ENCODE assay signal across 13 cellular contexts in the genomic region with DNA sequence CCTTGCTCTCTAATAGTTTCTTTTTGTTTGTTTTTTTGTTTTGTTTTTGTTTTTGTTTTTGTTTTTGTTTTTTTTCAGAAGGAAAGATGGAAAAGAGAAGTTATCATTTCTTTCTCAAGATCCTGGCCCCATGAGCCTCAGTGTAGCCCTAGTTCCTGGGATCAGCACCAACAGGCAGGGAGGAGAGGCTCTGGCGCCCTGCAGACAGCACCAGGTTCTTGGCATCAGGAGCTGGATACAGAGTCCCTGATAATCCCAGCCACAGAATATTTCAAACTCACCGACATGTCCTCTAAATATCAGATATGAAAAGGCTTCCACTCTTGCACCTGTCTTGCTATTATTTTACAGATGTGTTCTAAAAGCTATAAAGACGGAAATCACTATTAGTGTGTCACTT. TPM values are rescaled to one million over a fixed set of nuclear protein-coding genes. Genes with fewer than 3 reads are reported as not detected.
A peak's percentile ranks its signal among the peaks of the same experiment; 100 is the strongest.
DNase-seq lines count a peak whose midpoint lies in the region; ATAC-seq and TF ChIP-seq lines count a peak whose summit lies in the region.
"Had no signal": no experiment of that assay in that cellular context is flagged by ENCODE, and none has a peak within 500 bp of the region (broad histone marks: within the 10 kb centered on the region; RNA-seq: fewer than 3 reads in every experiment).

No MANE protein-coding gene starts in this region.

- no peak overlapping the region for H3K27ac ChIP-seq in IMR-90 (ENCODE audit: insufficient read depth, low read length)
- peak overlapping the region; percentile 48 to 87 (median 74) for H3K27ac ChIP-seq in spleen
- H3K27ac ChIP-seq: esophagus muscularis mucosa, pancreas had no signal

- H3K36me3 ChIP-seq in IMR-90 (ENCODE audit: control insufficient read depth, insufficient read depth, low read length) = no peaks in the 10 kb centered on the region
- no peaks in the 10 kb centered on the region for H3K36me3 ChIP-seq in spleen
- no peaks in the 10 kb centered on the region for H3K36me3 ChIP-seq in mucosa of descending colon (ENCODE audit: low read depth)
- H3K36me3 ChIP-seq: esophagus muscularis mucosa, pancreas had no signal

- BruUV-seq in IMR-90 (replicated peaks; lab: Mats Ljungman, UMichigan) = no TSS peak

- H3K4me3 ChIP-seq in IMR-90 (ENCODE audit: insufficient read depth, low read depth, low read length) (no peak overlapping the region), spleen (peak overlapping the region in 6 of 8 donors; percentile 20 to 61 (median 24)), mucosa of descending colon (no peak overlapping the region)
- H3K4me3 ChIP-seq: esophagus muscularis mucosa, pancreas had no signal

- H2BK15ac ChIP-seq in IMR-90 (ENCODE audit: low read depth, low read length) = no peak overlapping the region

- H3K4me1 ChIP-seq in IMR-90 (ENCODE audit: control insufficient read depth, insufficient read depth, low read length) (peaks cover 3% of the 10 kb centered on the region), spleen (peaks cover 32 to 71% (median 53%) of the 10 kb centered on the region in 6 donors), mucosa of descending colon (ENCODE audit: low read depth) (peaks cover 42% of the 10 kb centered on the region)

- H3K4me2 ChIP-seq in IMR-90 (ENCODE audit: low read depth, low read length) = no peak overlapping the region

- no peak overlapping the region for H4K8ac ChIP-seq in IMR-90 (ENCODE audit: low read depth in 2 of 2, low read length in 2 of 2)

- no peak overlapping the region for H3K56ac ChIP-seq in IMR-90 (ENCODE audit: extremely low read depth, insufficient read depth, low read length)

- no peaks in the 10 kb centered on the region for H3K27me3 Mint-ChIP-seq in activated T-cell treated with anti-CD3 and anti-CD28 coated beads, Interleukin-2, amount 50 U/mL, for 72 hours (ENCODE audit: low read depth)
- no peaks in the 10 kb centered on the region for H3K27me3 Mint-ChIP-seq in activated naive CD8-positive, alpha-beta T cell

- no peak for DNase-seq in activated T-cell treated with anti-CD3 and anti-CD28 coated beads, Interleukin-2, amount 50 U/mL, for 72 hours
- no peak for DNase-seq in activated T-cell treated with anti-CD3 and anti-CD28 coated beads, Interleukin-2, amount 50 U/mL, for 1 hour
- no peak for DNase-seq in IMR-90
- no peak for DNase-seq in spleen
- DNase-seq in RKO (ENCODE audit: low spot score) = no peak
- DNase-seq in mucosa of descending colon = no peak
- DNase-seq in NCI-H345 treated with DMSO at 0.1 percent for 48 hours (lab: John Stamatoyannopoulos, UW; ENCODE audit: unreplicated experiment) = no peak
- DNase-seq: DMS79 treated with DMSO at 0.1 percent for 48 hours, HCEC 1CT, mammary epithelial cell had no signal

- no peak overlapping the region for H4K5ac ChIP-seq in IMR-90 (ENCODE audit: low read depth, low read length)

- no peak overlapping the region for H2BK20ac ChIP-seq in IMR-90 (ENCODE audit: low read depth, low read length)

- H2AFZ ChIP-seq in IMR-90 (replicated peaks; ENCODE audit: low read length, poor library complexity) = no peak overlapping the region

- peaks cover 45 to 60% of the 10 kb centered on the region in 2 experiments for H3K79me1 ChIP-seq in IMR-90 (ENCODE audit: low read depth in 1 of 2, low read length in 2 of 2)

- H3K27me3 ChIP-seq in IMR-90 (ENCODE audit: control insufficient read depth, insufficient read depth, low read length) (no peaks in the 10 kb centered on the region), spleen (replicated peaks in 1 of 7) (no peaks in the 10 kb centered on the region)
- H3K27me3 ChIP-seq: esophagus muscularis mucosa, pancreas had no signal

- H3K18ac ChIP-seq in IMR-90 (ENCODE audit: low read depth, low read length) = no peak overlapping the region

- peaks cover 31% of the 10 kb centered on the region for H4K20me1 ChIP-seq in IMR-90 (ENCODE audit: insufficient read depth, low read length)

- H3K36me3 Mint-ChIP-seq in activated T-cell treated with anti-CD3 and anti-CD28 coated beads, Interleukin-2, amount 50 U/mL, for 72 hours (ENCODE audit: insufficient read depth in 2 of 2) = peaks cover 0 to 11% of the 10 kb centered on the region in 2 donors
- H3K36me3 Mint-ChIP-seq in activated naive CD8-positive, alpha-beta T cell = peaks cover 2% of the 10 kb centered on the region

- no peak overlapping the region for H3K23ac ChIP-seq in IMR-90 (ENCODE audit: low read depth, low read length)

- dilution Hi-C loops in IMR-90 (cut with HindIII; ENCODE audit: low sequenced_read_pairs, unreplicated experiment) = no loop called here

- POLR2A ChIA-PET in IMR-90 (lab: Charles Lee; ENCODE audit: unreplicated experiment) = interaction anchor here (0.5 kb wide), 1 partner anchor 494 kb away, joined by 4 read pairs; no protein-coding TSS in a partner anchor

- ATAC-seq in activated T-cell treated with anti-CD3 and anti-CD28 coated beads, Interleukin-2, amount 50 U/mL, for 72 hours (replicated peaks in 1 of 2) = no peak
- no peak for ATAC-seq in IMR-90 (ENCODE audit: low read depth)
- ATAC-seq in mucosa of descending colon = no peak

- CTCF ChIA-PET in IMR-90 (lab: Yijun Ruan, JAX) = no interaction called here

- intact Hi-C loops in IMR-90 (cut with micrococcal nuclease) = no loop called here
- intact Hi-C loops in spleen (cut with DNase I; ENCODE audit: low total_unique reads) = no loop called here
- intact Hi-C loops in mucosa of descending colon (cut with DNase I, micrococcal nuclease) = loop anchor here in 1 of 2 donors (10.0 kb wide), 1 partner anchor 50 kb away; the partner anchor contains the start of gene FOXN3

- TF ChIP-seq RAD21 in IMR-90 (IDR thresholded peaks at IDR 0.05; ENCODE audit: low read length) = no peak

- WGBS in IMR-90 (ENCODE audit: extremely low coverage in 2 of 2, insufficient read length in 1 of 2), 2 experiments = 100% methylated on average over 1 of the region's 3 CpGs; no CpG with 5 or more reads in 1 of the 2 experiments
- WGBS in spleen, 5 donors = 74 to 86% (median 75%) methylated on average over 3 of the region's 3 CpGs

- no peak overlapping the region for H4K91ac ChIP-seq in IMR-90 (ENCODE audit: insufficient read depth, low read depth, low read length)

- peak overlapping the region; percentile 80 to 97 for H3K4me3 Mint-ChIP-seq in activated T-cell treated with anti-CD3 and anti-CD28 coated beads, Interleukin-2, amount 50 U/mL, for 72 hours
- peak overlapping the region; percentile 82 for H3K4me3 Mint-ChIP-seq in activated naive CD8-positive, alpha-beta T cell

- peak overlapping the region; percentile 99 for H3K27ac Mint-ChIP-seq in activated T-cell treated with anti-CD3 and anti-CD28 coated beads, Interleukin-2, amount 50 U/mL, for 72 hours
- peak overlapping the region; percentile 93 for H3K27ac Mint-ChIP-seq in activated naive CD8-positive, alpha-beta T cell

- H2AK5ac ChIP-seq in IMR-90 (ENCODE audit: low read depth, low read length) = no peak overlapping the region

- no peak overlapping the region for H3K4ac ChIP-seq in IMR-90 (ENCODE audit: low read depth, low read length)

- in situ Hi-C loops in IMR-90 (cut with MboI; ENCODE audit: low sequenced_read_pairs) = no loop called here

- peaks cover 12% of the 10 kb centered on the region for H3K9me1 ChIP-seq in IMR-90 (ENCODE audit: insufficient read depth, low read length)

- H2BK120ac ChIP-seq in IMR-90 (ENCODE audit: low read depth, low read length) = no peak overlapping the region

- H3K9me3 ChIP-seq in IMR-90 (ENCODE audit: control insufficient read depth, insufficient read depth, low read length) (no peaks in the 10 kb centered on the region), spleen (no peaks in the 10 kb centered on the region), mucosa of descending colon (no peaks in the 10 kb centered on the region)
- H3K9me3 ChIP-seq: esophagus muscularis mucosa, pancreas had no signal

- TF ChIP-seq CTCF in IMR-90 (conservative IDR thresholded peaks at IDR 0.05; ENCODE audit: low read depth, low read length) = no peak
- TF ChIP-seq CTCF in spleen (IDR thresholded peaks at IDR 0.05 in 8 of 11, conservative IDR thresholded peaks at IDR 0.05 in 3 of 11) = no peak
- no peak for TF ChIP-seq CTCF in mucosa of descending colon (IDR thresholded peaks at IDR 0.05)

- peak overlapping the region; percentile 7; the same call in 1 of the 2 replicates for H3K14ac ChIP-seq in IMR-90 (replicated peaks; ENCODE audit: low read depth, low read length)

- H2BK5ac ChIP-seq in IMR-90 (ENCODE audit: low read depth, low read length, poor library complexity, severe bottlenecking) = no peak overlapping the region

- H3K9ac ChIP-seq in IMR-90 (ENCODE audit: low read depth, low read length) = no peak overlapping the region

- peaks cover 60% of the 10 kb centered on the region for H3K4me1 Mint-ChIP-seq in activated T-cell treated with anti-CD3 and anti-CD28 coated beads, Interleukin-2, amount 50 U/mL, for 72 hours (ENCODE audit: low read depth)
- peaks cover 62% of the 10 kb centered on the region for H3K4me1 Mint-ChIP-seq in activated naive CD8-positive, alpha-beta T cell (ENCODE audit: low read depth)

- TF ChIP-seq POLR2A in IMR-90 (IDR thresholded peaks at IDR 0.05; ENCODE audit: low read depth, low read length) (no peak), spleen (IDR thresholded peaks at IDR 0.05) (no peak)

- no peak overlapping the region for H2AK9ac ChIP-seq in IMR-90 (replicated peaks; ENCODE audit: low read depth, low read length, poor library complexity)

- no peaks in the 10 kb centered on the region for H3K9me3 Mint-ChIP-seq in activated T-cell treated with anti-CD3 and anti-CD28 coated beads, Interleukin-2, amount 50 U/mL, for 72 hours
- no peaks in the 10 kb centered on the region for H3K9me3 Mint-ChIP-seq in activated naive CD8-positive, alpha-beta T cell (ENCODE audit: low read depth)

TF ChIP-seq in IMR-90, 13 proteins besides CTCF, POLR2A, EP300 and RAD21 (continues in another document):
- no peak for TF ChIP-seq MAZ (IDR thresholded peaks at IDR 0.05; ENCODE audit: borderline replicate concordance, low read depth, low read length)
- TF ChIP-seq BHLHE40 (IDR thresholded peaks at IDR 0.05; ENCODE audit: low read depth, low read length) = no peak

RNA-seq across cellular contexts. Expression of gene FOXN3, which starts 52.7 kb away (rescaled TPM):
- total RNA-seq in activated T-cell treated with anti-CD3 and anti-CD28 coated beads, Interleukin-2, amount 50 U/mL, for 72 hours = 100 to 1,000 TPM; 154 to 157 TPM
- 32.5 and 33.7 TPM in 2 replicates for total RNA-seq in IMR-90 (2012; rRNA removed)
- polyA plus RNA-seq in IMR-90 (2012; rRNA removed) = 22.6 and 23.5 TPM in 2 replicates
- 13.7 and 16.8 TPM in 2 replicates for polyA plus RNA-seq in IMR-90 (2012; cell fraction: cytosol; rRNA removed)
- 13.3 and 17.3 TPM in 2 replicates for polyA plus RNA-seq in IMR-90 (2012; cell fraction: nucleus; rRNA removed; ENCODE audit: low replicate concordance)
- total RNA-seq in spleen = 100 to 1,000 TPM in 5 of 7 donors, 10 to 100 TPM in 2; 76.4 to 121 (median 105) TPM
- 10 to 100 TPM in 1 of 3 donors, 1 to 10 TPM in 2; 9.2 to 12.7 (median 9.3) TPM for polyA plus RNA-seq in spleen
- 100 to 1,000 TPM in 2 of 3 donors, 10 to 100 TPM in 1; 77.4 to 154 (median 113) TPM for total RNA-seq in mucosa of descending colon

Comparison
In these comparisons a context has a peak if more than half of its experiments do, and no peak if none do; other contexts are left out.
1. H3K4me3 ChIP-seq: peak in spleen (6 of 8); none in IMR-90 (single experiment) and mucosa of descending colon (single experiment).